In the genomic region with DNA sequence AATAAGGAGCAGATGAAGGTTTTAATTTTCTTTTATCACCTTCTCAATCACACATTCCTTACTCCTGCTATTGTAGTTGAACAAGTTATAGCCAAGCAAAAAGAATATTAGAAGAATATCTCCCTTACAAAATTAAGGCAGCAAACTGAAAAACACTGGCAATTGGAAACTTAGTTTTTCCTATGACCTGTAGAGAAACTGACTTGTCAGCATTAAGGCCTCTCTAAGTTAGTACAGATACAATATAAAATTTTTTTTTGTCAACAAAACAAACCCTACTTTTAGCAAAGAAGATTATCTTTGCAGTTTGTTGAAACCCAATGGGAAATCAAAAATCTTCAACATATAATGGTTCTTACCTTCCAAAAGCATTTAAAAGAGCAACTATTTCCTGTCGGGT, we compare ENCODE assay signal across 2 cellular contexts.
A peak's percentile ranks its signal among the peaks of the same experiment; 100 is the strongest.
TF ChIP-seq lines count a peak whose summit lies in the region.

No MANE protein-coding gene starts in this region.

TF ChIP-seq in A549, 52 proteins besides CTCF, POLR2A, EP300 and RAD21:
- TF ChIP-seq MAFK (IDR thresholded peaks at IDR 0.05; ENCODE audit: partially characterized antibody) (peak; percentile 77), PHF8 (IDR thresholded peaks at IDR 0.05; ENCODE audit: borderline replicate concordance, low read depth) (no peak)

TF ChIP-seq in IMR-90, 13 proteins besides CTCF, POLR2A, EP300 and RAD21:
- TF ChIP-seq MAZ (IDR thresholded peaks at IDR 0.05; ENCODE audit: borderline replicate concordance, low read depth, low read length) (no peak), MXI1 (IDR thresholded peaks at IDR 0.05; ENCODE audit: borderline replicate concordance, low read depth, low read length) (no peak), MAFK (IDR thresholded peaks at IDR 0.05; ENCODE audit: low read depth, low read length) (peak; percentile 76)
- TF ChIP-seq, protein P1, sequence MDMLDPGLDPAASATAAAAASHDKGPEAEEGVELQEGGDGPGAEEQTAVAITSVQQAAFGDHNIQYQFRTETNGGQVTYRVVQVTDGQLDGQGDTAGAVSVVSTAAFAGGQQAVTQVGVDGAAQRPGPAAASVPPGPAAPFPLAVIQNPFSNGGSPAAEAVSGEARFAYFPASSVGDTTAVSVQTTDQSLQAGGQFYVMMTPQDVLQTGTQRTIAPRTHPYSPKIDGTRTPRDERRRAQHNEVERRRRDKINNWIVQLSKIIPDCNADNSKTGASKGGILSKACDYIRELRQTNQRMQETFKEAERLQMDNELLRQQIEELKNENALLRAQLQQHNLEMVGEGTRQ (IDR thresholded peaks at IDR 0.05; ENCODE audit: low read depth, low read length), result no peak
